In the genomic region with DNA sequence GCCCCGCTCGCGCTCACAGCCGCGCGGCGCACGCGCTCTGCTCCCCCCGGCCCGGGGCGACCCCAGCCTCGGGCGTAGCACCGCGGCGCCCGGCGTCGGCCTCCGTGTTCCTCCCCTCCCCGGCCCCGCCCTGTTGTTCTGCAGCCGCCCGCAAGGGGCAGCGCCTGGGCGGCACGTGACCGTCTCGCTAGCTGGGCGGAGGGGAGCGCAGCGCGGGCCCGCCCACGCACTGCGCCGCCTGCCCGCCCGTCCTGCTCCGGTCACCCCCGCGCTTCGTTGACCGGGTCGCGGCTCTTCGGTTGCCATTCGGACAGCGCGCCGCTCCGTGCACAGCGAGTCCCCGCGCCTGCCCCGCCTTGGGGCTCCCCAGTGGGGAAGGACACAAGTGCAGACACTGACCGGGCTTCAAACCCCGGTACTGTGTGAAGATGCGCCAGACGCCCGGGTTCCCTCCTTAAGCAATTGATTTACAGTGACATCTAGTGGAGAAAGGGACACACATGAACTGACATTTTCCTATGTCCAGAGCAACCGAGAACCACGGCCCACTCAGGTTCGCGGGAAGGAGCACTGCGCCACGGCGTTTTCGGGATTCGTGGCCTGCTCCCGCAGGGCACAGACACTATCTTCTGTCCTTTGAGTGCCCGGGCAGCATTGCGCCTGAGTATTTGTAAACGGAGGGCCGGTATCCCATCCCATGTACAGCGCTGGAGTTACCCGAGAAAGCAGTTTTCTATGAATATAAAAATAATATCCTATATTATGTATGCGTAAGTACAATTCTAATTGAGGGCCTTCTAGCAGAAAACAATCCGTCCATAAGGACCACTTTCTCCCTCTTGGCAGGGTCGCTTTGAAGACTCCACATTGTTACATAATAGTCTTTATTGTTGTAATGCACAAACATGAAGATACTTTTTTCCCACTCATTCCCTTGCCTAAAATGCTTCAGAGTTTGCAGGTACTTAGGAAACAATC, we compare ENCODE assay signal across 8 cellular contexts. TPM values are rescaled to one million over a fixed set of nuclear protein-coding genes. Genes with fewer than 3 reads are reported as not detected.
DNase-seq lines count a peak whose midpoint lies in the region; ATAC-seq and TF ChIP-seq lines count a peak whose summit lies in the region.

No MANE protein-coding gene starts in this region.

- peak overlapping the region; percentile 92 to 99 (median 98) for H3K27ac ChIP-seq in heart right ventricle

- H3K4me3 Mint-ChIP-seq in type B pancreatic cell: peak overlapping the region; percentile 96

- H3K4me1 ChIP-seq in heart right ventricle: peaks cover 5 to 41% (median 37%) of the 10 kb centered on the region in 9 donors

- peaks cover 36% of the 10 kb centered on the region for H3K4me1 Mint-ChIP-seq in type B pancreatic cell (ENCODE audit: unreplicated experiment)

- no peaks in the 10 kb centered on the region for H3K9me3 Mint-ChIP-seq in type B pancreatic cell

- no peaks in the 10 kb centered on the region for H3K27me3 ChIP-seq in heart right ventricle

- ATAC-seq in HG02852 (IDR thresholded peaks at IDR 0.05; ENCODE audit: unreplicated experiment): peak; percentile 79
- peak; percentile 92 to 96 (median 94) for ATAC-seq in heart right ventricle

- peaks cover 5% of the 10 kb centered on the region for H3K27me3 Mint-ChIP-seq in type B pancreatic cell

- TF ChIP-seq CTCF in GM12875 (IDR thresholded peaks at IDR 0.05; ENCODE audit: borderline replicate concordance, insufficient read depth, low read depth, low read length) (peak; percentile 84), heart right ventricle (IDR thresholded peaks at IDR 0.05) (peak; percentile 66 to 88 (median 77)), type B pancreatic cell (conservative IDR thresholded peaks at IDR 0.05) (peak; percentile 79)

- peaks cover 5% of the 10 kb centered on the region for H3K36me3 Mint-ChIP-seq in type B pancreatic cell

- 2% methylated on average over 80 to 81 of the region's 81 CpGs for WGBS in heart right ventricle, 2 donors

- H3K4me3 ChIP-seq in GM12875 (ENCODE audit: low read depth, low read length) (peak overlapping the region; percentile 53), heart right ventricle (peak overlapping the region; percentile 22 to 96 (median 86))

- intact Hi-C loops in heart right ventricle (cut with DNase I): loop anchor here in 8 of 10 donors (1.0 to 5.0 kb wide), 7 partner anchors 48 to 313 kb away; a partner anchor contains a TSS

- no peaks in the 10 kb centered on the region for H3K9me3 ChIP-seq in heart right ventricle

- peak; percentile 94 for DNase-seq in NCI-H1436 (lab: John Stamatoyannopoulos, UW)
- peak; percentile 92 for DNase-seq in T follicular helper cell (ENCODE audit: low read depth)
- peak; percentile 90 for DNase-seq in amniotic epithelial cell (ENCODE audit: low read depth)
- DNase-seq in heart right ventricle: peak; percentile 92 to 93
- DNase-seq in pons (ENCODE audit: low spot score): peak; percentile 98
- DNase-seq in type B pancreatic cell (ENCODE audit: extremely low spot score, unreplicated experiment): peak; percentile 97

- H3K36me3 ChIP-seq in heart right ventricle: no peaks in the 10 kb centered on the region

- peak overlapping the region; percentile 92 for H3K27ac Mint-ChIP-seq in type B pancreatic cell

RNA-seq across cellular contexts. Expression of a gene that starts 0.6 kb away (rescaled TPM):
- total RNA-seq in heart right ventricle (10 to 100 TPM; 26.3 to 83.1 (median 31.6) TPM), type B pancreatic cell (ENCODE audit: low replicate concordance) (29.0 and 42.6 TPM in 2 replicates)
- polyA plus RNA-seq in heart right ventricle: 10 to 100 TPM in 1 of 2 donors, 1 to 10 TPM in 1; 9.6 to 25.3 TPM

Comparison
In these comparisons a context has a peak if more than half of its experiments do, and no peak if none do; other contexts are left out.
1. Peak in every context shown above with its lines: DNase-seq, ATAC-seq, H3K4me3 ChIP-seq and H3K27ac ChIP-seq.